In genomic region chr20:57524511-57525176, GRCh38 we compare ENCODE assay signal across 23 cellular contexts. TPM values are rescaled to one million over a fixed set of nuclear protein-coding genes. Genes with fewer than 3 reads are reported as not detected.
DNase-seq lines count a peak whose midpoint lies in the region; ATAC-seq and TF ChIP-seq lines count a peak whose summit lies in the region.
"Had no signal": no experiment of that assay in that cellular context is flagged by ENCODE, and none has a peak within 500 bp of the region (broad histone marks: within the 10 kb centered on the region; RNA-seq: fewer than 3 reads in every experiment).

Gene CTCFL, minus strand, starts transcription at chr20:57525140. Its CDS starts 935 bp downstream, at chr20:57524205.

- peak within 1 kb of the TSS; percentile 4 for H4K8ac ChIP-seq in H9 (replicated peaks; ENCODE audit: insufficient read length, low read depth, low read length)
- peak within 1 kb of the TSS; percentile 53 for H4K8ac ChIP-seq in neuronal stem cell (ENCODE audit: low read depth, low read length)

- H3K36me3 Mint-ChIP-seq in H9 (ENCODE audit: insufficient read depth in 1 of 3, low read depth in 3 of 3) (no peaks in the 10 kb centered on the region), nephron progenitor cell (ENCODE audit: low read depth) (no peaks in the 10 kb centered on the region)
- H3K36me3 Mint-ChIP-seq in activated CD4-positive, alpha-beta T cell treated with anti-CD3 and anti-CD28 coated beads, Interleukin-2, amount 10 ng/mL, durations not matched to agents 24 days and 14 days (ENCODE audit: low read depth) = no peaks in the 10 kb centered on the region
- H3K36me3 Mint-ChIP-seq: CD4-positive, CD25-positive, alpha-beta regulatory T cell had no signal

- no peak within 1 kb of the TSS; the same call in 1 of the 2 replicates for H3K14ac ChIP-seq in H9 (ENCODE audit: insufficient read depth, low read length)
- peak within 1 kb of the TSS; percentile 84 for H3K14ac ChIP-seq in neuronal stem cell (ENCODE audit: low read length)

- no peak within 1 kb of the TSS for H3K23ac ChIP-seq in H9 (ENCODE audit: insufficient read length, low read depth, low read length)
- peak within 1 kb of the TSS; percentile 82 for H3K23ac ChIP-seq in neuronal stem cell (ENCODE audit: low read depth, low read length, poor library complexity)

- TF ChIP-seq CTCF in H9 (conservative IDR thresholded peaks at IDR 0.05) (no peak), RWPE2 (IDR thresholded peaks at IDR 0.05; ENCODE audit: poor library complexity, severe bottlenecking) (no peak), foreskin keratinocyte (conservative IDR thresholded peaks at IDR 0.05) (no peak), SK-N-SH (IDR thresholded peaks at IDR 0.05) (no peak), nephron progenitor cell (IDR thresholded peaks at IDR 0.05) (no peak)

- H2BK15ac ChIP-seq in H9 (ENCODE audit: low read depth, low read length) (no peak within 1 kb of the TSS), neuronal stem cell (ENCODE audit: low read length) (peak within 1 kb of the TSS; percentile 82)

- H2AFZ ChIP-seq in H9 (ENCODE audit: low read length) (no peak within 1 kb of the TSS), neuronal stem cell (ENCODE audit: low read length) (no peak within 1 kb of the TSS), SK-N-SH (ENCODE audit: low read depth) (no peak within 1 kb of the TSS)

- H3K4me3 Mint-ChIP-seq in H9 = no peak within 1 kb of the TSS
- H3K4me3 Mint-ChIP-seq in activated CD4-positive, alpha-beta T cell treated with anti-CD3 and anti-CD28 coated beads, Interleukin-2, amount 10 ng/mL, durations not matched to agents 24 days and 14 days = no peak within 1 kb of the TSS
- H3K4me3 Mint-ChIP-seq in nephron progenitor cell = no peak within 1 kb of the TSS
- H3K4me3 Mint-ChIP-seq: CD4-positive, CD25-positive, alpha-beta regulatory T cell had no signal

- H4K91ac ChIP-seq in H9 (ENCODE audit: insufficient read length, low read depth, low read length) (no peak within 1 kb of the TSS), neuronal stem cell (ENCODE audit: low read depth, low read length, poor library complexity) (peak within 1 kb of the TSS; percentile 62)

- H3K23me2 ChIP-seq in H9 (ENCODE audit: insufficient read length, low read depth, low read length, poor library complexity, severe bottlenecking) = no peaks in the 10 kb centered on the region

- TF ChIP-seq RAD21 in SK-N-SH (IDR thresholded peaks at IDR 0.05; ENCODE audit: low read length) = no peak

- H2AK5ac ChIP-seq in H9 (ENCODE audit: insufficient read length, low read length) = no peak within 1 kb of the TSS
- H2AK5ac ChIP-seq in neuronal stem cell (ENCODE audit: low read depth, low read length) = peak within 1 kb of the TSS; percentile 94

- H3K18ac ChIP-seq in H9 (ENCODE audit: insufficient read length, low read depth, low read length) (no peak within 1 kb of the TSS), neuronal stem cell (ENCODE audit: low read length) (peak within 1 kb of the TSS; percentile 69)

- H2BK5ac ChIP-seq in H9 (ENCODE audit: insufficient read length, low read length) (no peak within 1 kb of the TSS), neuronal stem cell (ENCODE audit: low read length) (no peak within 1 kb of the TSS)

- intact Hi-C loops in activated CD4-positive, alpha-beta T cell treated with anti-CD3 and anti-CD28 coated beads, Interleukin-2, amount 10 ng/mL, durations not matched to agents 24 days and 14 days (cut with micrococcal nuclease) = no loop called here

- peak; percentile 76 for DNase-seq in H9
- no peak for DNase-seq in RWPE2 (ENCODE audit: low spot score)
- DNase-seq in foreskin keratinocyte = no peak
- no peak for DNase-seq in neuronal stem cell (ENCODE audit: low spot score)
- no peak for DNase-seq in activated CD4-positive, alpha-beta T cell treated with anti-CD3 and anti-CD28 coated beads, Interleukin-2, amount 10 ng/mL, durations not matched to agents 24 days and 14 days
- DNase-seq in SK-N-SH = no peak
- DNase-seq in NCI-H1694 treated with DMSO at 0.1 percent for 48 hours (lab: John Stamatoyannopoulos, UW) = no peak
- no peak for DNase-seq in nephron progenitor cell
- DNase-seq: CD4-positive, CD25-positive, alpha-beta regulatory T cell; COR-L47; DMS79 treated with DMSO at 0.1 percent for 48 hours; KG1; NCI-H1092 treated with DMSO at 0.1 percent for 48 hours; NCI-H146; NCI-H2029 treated with DMSO at 0.1 percent for 48 hours; NCI-H345; NCI-H524; NCI-H82; Right ventricle myocardium superior; SW 1271 had no signal

- POLR2A ChIA-PET in SK-N-SH (lab: Yijun Ruan, JAX) = no interaction called here

- H3F3A ChIP-seq in SK-N-SH (replicated peaks; ENCODE audit: insufficient read depth) = no peaks in the 10 kb centered on the region

- H2BK120ac ChIP-seq in H9 (ENCODE audit: low read depth, low read length, poor library complexity, severe bottlenecking) (no peak within 1 kb of the TSS), neuronal stem cell (ENCODE audit: low read depth, low read length) (peak within 1 kb of the TSS; percentile 4)

- H3K4ac ChIP-seq in H9 (ENCODE audit: low read depth, low read length) (no peak within 1 kb of the TSS), neuronal stem cell (ENCODE audit: low read length) (peak within 1 kb of the TSS; percentile 10)

- no peaks in the 10 kb centered on the region for H3K9me2 ChIP-seq in SK-N-SH

- no peaks in the 10 kb centered on the region for H4K20me1 ChIP-seq in H9 (ENCODE audit: control insufficient read depth, insufficient read depth, insufficient read length)
- H4K20me1 ChIP-seq in SK-N-SH (ENCODE audit: insufficient read depth) = no peaks in the 10 kb centered on the region

- H3K4me2 ChIP-seq in H9 (ENCODE audit: insufficient read depth, insufficient read length, low read length) (no peak within 1 kb of the TSS), neuronal stem cell (ENCODE audit: insufficient read depth, low read length, poor library complexity, severe bottlenecking) (no peak within 1 kb of the TSS), SK-N-SH (no peak within 1 kb of the TSS)

- H3T11ph ChIP-seq in H9 (ENCODE audit: low read length) = no peak within 1 kb of the TSS

- H3K36me3 ChIP-seq in RWPE2 (ENCODE audit: low read depth) = no peaks in the 10 kb centered on the region
- H3K36me3 ChIP-seq in neuronal stem cell (replicated peaks in 1 of 2; ENCODE audit: control insufficient read depth in 2 of 2, insufficient read depth in 2 of 2, low read length in 2 of 2) = no peaks in the 10 kb centered on the region
- H3K36me3 ChIP-seq in SK-N-SH (replicated peaks in 1 of 2; ENCODE audit: control insufficient read depth in 1 of 2, insufficient read depth in 2 of 2, low read length in 1 of 2) = no peaks in the 10 kb centered on the region

- H3K27ac Mint-ChIP-seq in H9 = peak within 1 kb of the TSS in 1 of 3 experiments; percentile 46; a peak in 1 of 7 replicates
- H3K27ac Mint-ChIP-seq in activated CD4-positive, alpha-beta T cell treated with anti-CD3 and anti-CD28 coated beads, Interleukin-2, amount 10 ng/mL, durations not matched to agents 24 days and 14 days = no peak within 1 kb of the TSS
- no peak within 1 kb of the TSS for H3K27ac Mint-ChIP-seq in nephron progenitor cell
- H3K27ac Mint-ChIP-seq: CD4-positive, CD25-positive, alpha-beta regulatory T cell had no signal

- H3K27me3 ChIP-seq in H9 (ENCODE audit: insufficient read depth, low read length) (no peaks in the 10 kb centered on the region; the same call in 1 of the 2 replicates), RWPE2 (ENCODE audit: insufficient read depth, poor library complexity, severe bottlenecking) (peaks cover 25% of the 10 kb centered on the region), foreskin keratinocyte (peaks cover 36% of the 10 kb centered on the region), neuronal stem cell (ENCODE audit: control insufficient read depth in 3 of 3, insufficient read depth in 3 of 3, low read depth in 1 of 3, low read length in 3 of 3) (peaks cover 0 to 30% (median 0%) of the 10 kb centered on the region in 3 experiments), SK-N-SH (ENCODE audit: insufficient read depth) (no peaks in the 10 kb centered on the region)

- peak; percentile 4; the same call in 1 of the 3 replicates for ATAC-seq in RWPE2 (ENCODE audit: low read depth)
- peak; percentile 8 for ATAC-seq in foreskin keratinocyte
- ATAC-seq: GM12878 had no signal

- no peak for TF ChIP-seq EP300 in SK-N-SH (IDR thresholded peaks at IDR 0.05; ENCODE audit: borderline replicate concordance in 1 of 2, low read depth in 1 of 2, low read length in 1 of 2)

- H3K79me1 ChIP-seq in H9 (ENCODE audit: insufficient read depth, low read depth, low read length, poor library complexity, severe bottlenecking) (no peaks in the 10 kb centered on the region), neuronal stem cell (ENCODE audit: low read depth, low read length) (peaks cover 2% of the 10 kb centered on the region)

- H3K79me2 ChIP-seq in H9 (ENCODE audit: insufficient read depth, low read length) (no peaks in the 10 kb centered on the region), SK-N-SH (ENCODE audit: insufficient read depth) (no peaks in the 10 kb centered on the region)

- no CpG with 5 or more reads among the region's 43 CpGs for WGBS in H9 (ENCODE audit: extremely low coverage, insufficient read length, low lambda C conversion rate)
- WGBS in neuronal stem cell (ENCODE audit: extremely low coverage in 2 of 2, insufficient read length in 2 of 2, insufficient replicate concordance in 1 of 2), 2 donors = no CpG with 5 or more reads among the region's 43 CpGs
- 95% methylated on average over 16 of the region's 43 CpGs for WGBS in SK-N-SH (ENCODE audit: low lambda C conversion rate)

- peaks cover 24 to 27% of the 10 kb centered on the region in 2 experiments for H3K4me1 Mint-ChIP-seq in H9
- H3K4me1 Mint-ChIP-seq in activated CD4-positive, alpha-beta T cell treated with anti-CD3 and anti-CD28 coated beads, Interleukin-2, amount 10 ng/mL, durations not matched to agents 24 days and 14 days = peaks cover 10% of the 10 kb centered on the region
- peaks cover 44% of the 10 kb centered on the region for H3K4me1 Mint-ChIP-seq in nephron progenitor cell

- H3K4me1 ChIP-seq in H9 (ENCODE audit: insufficient read depth, low read length) = no peaks in the 10 kb centered on the region; the same call in 1 of the 2 replicates
- H3K4me1 ChIP-seq in RWPE2 (ENCODE audit: insufficient read depth, poor library complexity, severe bottlenecking) = no peaks in the 10 kb centered on the region
- no peaks in the 10 kb centered on the region for H3K4me1 ChIP-seq in foreskin keratinocyte
- peaks cover 0 to 2% of the 10 kb centered on the region in 2 donors for H3K4me1 ChIP-seq in neuronal stem cell (ENCODE audit: control insufficient read depth in 2 of 2, insufficient read depth in 1 of 2, low read depth in 1 of 2, low read length in 2 of 2)
- peaks cover 0 to 2% of the 10 kb centered on the region in 2 experiments; a peak in 1 of 4 replicates for H3K4me1 ChIP-seq in SK-N-SH (ENCODE audit: control insufficient read depth in 1 of 2, insufficient read depth in 2 of 2, low read depth in 1 of 2, low read length in 1 of 2)

- H3K9ac ChIP-seq in H9 (ENCODE audit: extremely low read depth, insufficient read length, low read length) = no peak within 1 kb of the TSS
- H3K9ac ChIP-seq in neuronal stem cell (ENCODE audit: low read depth, low read length, poor library complexity) = no peak within 1 kb of the TSS
- H3K9ac ChIP-seq in SK-N-SH = no peak within 1 kb of the TSS

- CTCF ChIA-PET in SK-N-SH (lab: Yijun Ruan, JAX) = no interaction called here

- H3K27ac ChIP-seq in H9 (ENCODE audit: insufficient read length, low read depth, low read length) (no peak within 1 kb of the TSS), RWPE2 (ENCODE audit: poor library complexity, severe bottlenecking) (no peak within 1 kb of the TSS), foreskin keratinocyte (no peak within 1 kb of the TSS), neuronal stem cell (replicated peaks; ENCODE audit: low read length) (no peak within 1 kb of the TSS), SK-N-SH (ENCODE audit: low read depth in 2 of 2, low read length in 1 of 2) (no peak within 1 kb of the TSS)

- H3K56ac ChIP-seq in H9 (ENCODE audit: insufficient read length, low read depth, low read length) = no peak within 1 kb of the TSS

- H3K27me3 Mint-ChIP-seq in H9 (ENCODE audit: low read depth) (peaks cover 2% of the 10 kb centered on the region; the same call in 1 of the 2 replicates), nephron progenitor cell (ENCODE audit: low read depth, poor library complexity) (peaks cover 13% of the 10 kb centered on the region)
- H3K27me3 Mint-ChIP-seq in activated CD4-positive, alpha-beta T cell treated with anti-CD3 and anti-CD28 coated beads, Interleukin-2, amount 10 ng/mL, durations not matched to agents 24 days and 14 days = peaks cover 4% of the 10 kb centered on the region
- H3K27me3 Mint-ChIP-seq: CD4-positive, CD25-positive, alpha-beta regulatory T cell had no signal

- H3K4me3 ChIP-seq in RWPE2 (ENCODE audit: severe bottlenecking) (no peak within 1 kb of the TSS), neuronal stem cell (ENCODE audit: low read length in 2 of 2) (no peak within 1 kb of the TSS), SK-N-SH (ENCODE audit: low read depth in 2 of 2, low read length in 1 of 2) (no peak within 1 kb of the TSS)
- H3K4me3 ChIP-seq: GM12878 had no signal

- H2BK20ac ChIP-seq in H9 (ENCODE audit: low read depth, low read length, poor library complexity, severe bottlenecking) = no peak within 1 kb of the TSS

- no peak within 1 kb of the TSS for H4K5ac ChIP-seq in H9 (ENCODE audit: insufficient read length, low read depth, low read length)

- H2BK12ac ChIP-seq in H9 (ENCODE audit: insufficient read length, low read depth, low read length) = no peak within 1 kb of the TSS
- H2BK12ac ChIP-seq in neuronal stem cell (ENCODE audit: low read length) = no peak within 1 kb of the TSS

- H3K9me3 ChIP-seq in H9 (ENCODE audit: control insufficient read depth, low read depth, low read length) (no peaks in the 10 kb centered on the region), RWPE2 (ENCODE audit: severe bottlenecking) (no peaks in the 10 kb centered on the region), neuronal stem cell (replicated peaks in 1 of 2; ENCODE audit: control insufficient read depth in 2 of 2, insufficient read depth in 1 of 2, low read depth in 1 of 2, low read length in 2 of 2) (no peaks in the 10 kb centered on the region), SK-N-SH (no peaks in the 10 kb centered on the region)

- no peaks in the 10 kb centered on the region for H3K9me3 Mint-ChIP-seq in H9
- H3K9me3 Mint-ChIP-seq in activated CD4-positive, alpha-beta T cell treated with anti-CD3 and anti-CD28 coated beads, Interleukin-2, amount 10 ng/mL, durations not matched to agents 24 days and 14 days = no peaks in the 10 kb centered on the region
- no peaks in the 10 kb centered on the region for H3K9me3 Mint-ChIP-seq in nephron progenitor cell

RNA-seq across cellular contexts. Expression of gene CTCFL, which starts in this region (rescaled TPM):
- total RNA-seq in H9 (2021) (0.79 and 0.90 TPM in 2 replicates), foreskin keratinocyte (not detected in 2 replicates)
- polyA plus RNA-seq in foreskin keratinocyte (not detected in 2 replicates), SK-N-SH (2012; rRNA removed) (not detected in 2 replicates)
- 0.14 TPM for polyA plus RNA-seq in neuronal stem cell (2013, experiment 1 of 2)
- 0.19 TPM for polyA plus RNA-seq in neuronal stem cell (2013, experiment 2 of 2)
- not detected in 2 replicates for total RNA-seq in activated CD4-positive, alpha-beta T cell treated with anti-CD3 and anti-CD28 coated beads, Interleukin-2, amount 10 ng/mL, durations not matched to agents 24 days and 14 days
- polyA plus RNA-seq in SK-N-SH (2012; cell fraction: cytosol; rRNA removed) = not detected in 2 replicates
- not detected in 2 replicates for polyA plus RNA-seq in SK-N-SH (2012; cell fraction: nucleus; rRNA removed)
- total RNA-seq: CD4-positive, CD25-positive, alpha-beta regulatory T cell; H4; Right ventricle myocardium superior had no signal
- polyA plus RNA-seq: BJ; CD4-positive, CD25-positive, alpha-beta regulatory T cell had no signal

Comparison
In these comparisons a context has a peak if more than half of its experiments do, and no peak if none do; other contexts are left out.
1. Peak in DNase-seq in H9; RNA of the gene not detected or under 1 TPM.
2. Peak in ATAC-seq in foreskin keratinocyte; RNA of the gene not detected or under 1 TPM.